Comparison of ENCODE assay signal across 2 cellular contexts in genomic region chr4:61828960-61829359, GRCh38.
TF ChIP-seq lines count a peak whose summit lies in the region.

No MANE protein-coding gene starts in this region.

TF ChIP-seq in GM23338, 12 proteins besides CTCF, POLR2A, EP300 and RAD21 (continued from another document):
- TF ChIP-seq, protein P1, sequence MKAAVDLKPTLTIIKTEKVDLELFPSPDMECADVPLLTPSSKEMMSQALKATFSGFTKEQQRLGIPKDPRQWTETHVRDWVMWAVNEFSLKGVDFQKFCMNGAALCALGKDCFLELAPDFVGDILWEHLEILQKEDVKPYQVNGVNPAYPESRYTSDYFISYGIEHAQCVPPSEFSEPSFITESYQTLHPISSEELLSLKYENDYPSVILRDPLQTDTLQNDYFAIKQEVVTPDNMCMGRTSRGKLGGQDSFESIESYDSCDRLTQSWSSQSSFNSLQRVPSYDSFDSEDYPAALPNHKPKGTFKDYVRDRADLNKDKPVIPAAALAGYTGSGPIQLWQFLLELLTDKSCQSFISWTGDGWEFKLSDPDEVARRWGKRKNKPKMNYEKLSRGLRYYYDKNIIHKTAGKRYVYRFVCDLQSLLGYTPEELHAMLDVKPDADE (IDR thresholded peaks at IDR 0.05) = no peak
- no peak for TF ChIP-seq ZNF114 (CRISPR knock-in tag; IDR thresholded peaks at IDR 0.05)
- TF ChIP-seq REST (IDR thresholded peaks at IDR 0.05; ENCODE audit: unreplicated experiment) = no peak
- no peak for TF ChIP-seq EZH2phosphoT487 (IDR thresholded peaks at IDR 0.05; ENCODE audit: unreplicated experiment)
- TF ChIP-seq ZNF331 (CRISPR knock-in tag; IDR thresholded peaks at IDR 0.05; ENCODE audit: low read depth) = no peak
- TF ChIP-seq EZH2 (IDR thresholded peaks at IDR 0.05; ENCODE audit: low read depth, unreplicated experiment) = no peak
- TF ChIP-seq JUNB (IDR thresholded peaks at IDR 0.05; ENCODE audit: unreplicated experiment) = no peak
- no peak for TF ChIP-seq ZNF462 (CRISPR knock-in tag; IDR thresholded peaks at IDR 0.05)
- TF ChIP-seq NANOG (IDR thresholded peaks at IDR 0.05; ENCODE audit: borderline replicate concordance) = no peak

TF ChIP-seq in H1, 55 proteins besides CTCF, POLR2A, EP300 and RAD21 (continued from another document):
- TF ChIP-seq POLR2AphosphoS5 (IDR thresholded peaks at IDR 0.05; ENCODE audit: low read depth, low read length) (no peak), CTBP2 (IDR thresholded peaks at IDR 0.05; ENCODE audit: borderline replicate concordance, insufficient read depth, insufficient read length, low read length) (no peak), TAF7 (optimal IDR thresholded peaks at IDR 0.05; ENCODE audit: borderline replicate concordance, low read depth, low read length) (no peak), ZNF274 (IDR thresholded peaks at IDR 0.05; ENCODE audit: borderline replicate concordance, extremely low read depth, low read length) (no peak), CHD7 (IDR thresholded peaks at IDR 0.05; ENCODE audit: insufficient replicate concordance, low read length) (no peak), SIRT6 (IDR thresholded peaks at IDR 0.05; ENCODE audit: low read length) (no peak), NRF1 (IDR thresholded peaks at IDR 0.05; ENCODE audit: low read depth, low read length) (no peak), SP2 (IDR thresholded peaks at IDR 0.05; ENCODE audit: low read length) (no peak), JUN (IDR thresholded peaks at IDR 0.05; ENCODE audit: low read depth, low read length) (no peak), NANOG (IDR thresholded peaks at IDR 0.05; ENCODE audit: insufficient read depth, low read depth, low read length, poor library complexity, severe bottlenecking) (no peak)
